Comparison of ENCODE assay signal across 17 cellular contexts in genomic region chr5:33330992-33331391, GRCh38.
A peak's percentile ranks its signal among the peaks of the same experiment; 100 is the strongest.
DNase-seq lines count a peak whose midpoint lies in the region; FAIRE-seq and TF ChIP-seq lines count a peak whose summit lies in the region.
"Had no signal": no experiment of that assay in that cellular context is flagged by ENCODE, and none has a peak within 500 bp of the region (broad histone marks: within the 10 kb centered on the region; RNA-seq: fewer than 3 reads in every experiment).

No MANE protein-coding gene starts in this region.

- no peaks in the 10 kb centered on the region for H3K9me1 ChIP-seq in endothelial cell of umbilical vein (replicated peaks; ENCODE audit: control insufficient read depth, extremely low read depth, insufficient read depth, low read length)

- peaks cover 21% of the 10 kb centered on the region; the same call in 1 of the 2 replicates for H3K9me3 ChIP-seq in OCI-LY7 (ENCODE audit: low read length)
- no peaks in the 10 kb centered on the region for H3K9me3 ChIP-seq in endothelial cell of umbilical vein (replicated peaks; ENCODE audit: control insufficient read depth, insufficient read depth, low read length)
- H3K9me3 ChIP-seq: BE2C had no signal

- peaks cover 77% of the 10 kb centered on the region for H3K4me1 ChIP-seq in OCI-LY7 (ENCODE audit: insufficient read depth, low read length, poor library complexity, severe bottlenecking)
- peaks cover 10% of the 10 kb centered on the region for H3K4me1 ChIP-seq in endothelial cell of umbilical vein (ENCODE audit: control insufficient read depth, extremely low read depth, insufficient read depth, low read length)
- peaks cover 39% of the 10 kb centered on the region for H3K4me1 ChIP-seq in rectal smooth muscle tissue (ENCODE audit: control insufficient read depth, insufficient read depth, low read length)
- H3K4me1 ChIP-seq: BE2C had no signal

- peak overlapping the region; percentile 54 for H3K4me2 ChIP-seq in OCI-LY7 (ENCODE audit: low read length)
- H3K4me2 ChIP-seq in endothelial cell of umbilical vein (ENCODE audit: insufficient read depth, low read length): no peak overlapping the region

- no peaks in the 10 kb centered on the region for H3K27me3 ChIP-seq in endothelial cell of umbilical vein (ENCODE audit: control insufficient read depth in 2 of 2, insufficient read depth in 2 of 2, low read length in 2 of 2)
- no peaks in the 10 kb centered on the region for H3K27me3 ChIP-seq in rectal smooth muscle tissue (ENCODE audit: control insufficient read depth, insufficient read depth, low read length)
- H3K27me3 ChIP-seq: BE2C had no signal

- H3K9ac ChIP-seq in endothelial cell of umbilical vein (replicated peaks; ENCODE audit: extremely low read depth, insufficient read depth, low read length) (no peak overlapping the region), rectal smooth muscle tissue (ENCODE audit: low read length) (no peak overlapping the region)

- H3K9me3 Mint-ChIP-seq in HFFc6: no peaks in the 10 kb centered on the region

- TF ChIP-seq CTCF in OCI-LY7 (conservative IDR thresholded peaks at IDR 0.05; ENCODE audit: low read length) (no peak), endothelial cell of umbilical vein (IDR thresholded peaks at IDR 0.05; ENCODE audit: extremely low read depth in 1 of 2, insufficient read depth in 1 of 2, low read depth in 1 of 2, low read length in 2 of 2) (no peak), HFFc6 (IDR thresholded peaks at IDR 0.05) (no peak)

- CTCF ChIA-PET in OCI-LY7 (lab: Charles Lee; ENCODE audit: unreplicated experiment) (no interaction called here), endothelial cell of umbilical vein (lab: Charles Lee) (interaction anchor here (1.0 kb wide), 1 partner anchor 31 kb away, joined by 3 read pairs; no protein-coding TSS in a partner anchor)

- DNase-seq in OCI-LY7 (ENCODE audit: low spot score) (no peak), endothelial cell of umbilical vein (ENCODE audit: low read depth, low spot score) (no peak), HFFc6 (no peak), NCI-H526 (lab: John Stamatoyannopoulos, UW) (no peak)
- no peak for DNase-seq in activated T-cell treated with anti-CD3 and anti-CD28 coated beads, Interleukin-2, amount 50 U/mL, for 1 hour
- no peak for DNase-seq in activated effector memory CD4-positive, alpha-beta T cell treated with anti-CD3 and anti-CD28 coated beads, Interleukin-2, amount 50 U/mL, for 16 hours
- DNase-seq: BE2C; CD4-positive, alpha-beta memory T cell; DND-41; GDM1; HCEC 1CT had no signal

- H3K27me3 Mint-ChIP-seq in HFFc6 (ENCODE audit: insufficient read depth): no peaks in the 10 kb centered on the region; the same call in 1 of the 2 replicates

- BruUV-seq in OCI-LY7 (replicated peaks; lab: Mats Ljungman, UMichigan) (no TSS peak), endothelial cell of umbilical vein (replicated peaks; lab: Mats Ljungman, UMichigan) (no TSS peak)

- intact Hi-C loops in OCI-LY7 (cut with micrococcal nuclease; ENCODE audit: unreplicated experiment) (no loop called here), endothelial cell of umbilical vein (cut with micrococcal nuclease) (no loop called here)

- no peaks in the 10 kb centered on the region for H3K36me3 Mint-ChIP-seq in HFFc6 (ENCODE audit: low read depth)
- H3K36me3 Mint-ChIP-seq: CD4-positive, alpha-beta memory T cell had no signal

- TF ChIP-seq POLR2A in endothelial cell of umbilical vein (IDR thresholded peaks at IDR 0.05; ENCODE audit: low read depth, low read length): no peak

- H3K4me3 Mint-ChIP-seq in HFFc6: no peak overlapping the region
- H3K4me3 Mint-ChIP-seq: CD4-positive, alpha-beta memory T cell had no signal

- H3K27ac ChIP-seq in OCI-LY7 (ENCODE audit: low read depth, low read length, poor library complexity, severe bottlenecking) (peak overlapping the region; percentile 100), endothelial cell of umbilical vein (ENCODE audit: insufficient read depth, low read depth, low read length) (no peak overlapping the region), rectal smooth muscle tissue (ENCODE audit: low read depth, low read length) (peak overlapping the region; percentile 39)
- H3K27ac ChIP-seq: C4-2B, HL-60 had no signal

- H3K79me2 ChIP-seq in OCI-LY7 (ENCODE audit: insufficient read depth, low read depth, low read length): no peaks in the 10 kb centered on the region
- H3K79me2 ChIP-seq in endothelial cell of umbilical vein (ENCODE audit: control insufficient read depth, insufficient read depth, low read length): no peaks in the 10 kb centered on the region

- H3K27ac Mint-ChIP-seq in HFFc6: no peak overlapping the region
- H3K27ac Mint-ChIP-seq: CD4-positive, alpha-beta memory T cell had no signal

- no peak overlapping the region for H3K4me3 ChIP-seq in OCI-LY7 (ENCODE audit: low read depth, low read length, poor library complexity, severe bottlenecking)
- no peak overlapping the region for H3K4me3 ChIP-seq in endothelial cell of umbilical vein (replicated peaks in 1 of 3; ENCODE audit: insufficient read depth in 1 of 3, low read depth in 1 of 3, low read length in 3 of 3)
- H3K4me3 ChIP-seq in rectal smooth muscle tissue (ENCODE audit: low read length): no peak overlapping the region

- H2AFZ ChIP-seq in OCI-LY7 (ENCODE audit: low read length): peak overlapping the region; percentile 62; the same call in 1 of the 2 replicates
- no peak overlapping the region for H2AFZ ChIP-seq in endothelial cell of umbilical vein (ENCODE audit: low read depth, low read length)

- H3K36me3 ChIP-seq in OCI-LY7 (ENCODE audit: insufficient read depth, low read length) (peaks cover 20% of the 10 kb centered on the region), endothelial cell of umbilical vein (ENCODE audit: control insufficient read depth in 2 of 2, extremely low read depth in 1 of 2, insufficient read depth in 2 of 2, low read length in 2 of 2) (no peaks in the 10 kb centered on the region), rectal smooth muscle tissue (ENCODE audit: control insufficient read depth, insufficient read depth, low read length) (no peaks in the 10 kb centered on the region)
- H3K36me3 ChIP-seq: BE2C had no signal

- H4K20me1 ChIP-seq in OCI-LY7 (ENCODE audit: insufficient read depth, low read length) (no peaks in the 10 kb centered on the region), endothelial cell of umbilical vein (replicated peaks; ENCODE audit: control insufficient read depth, extremely low read depth, insufficient read depth, low read length) (no peaks in the 10 kb centered on the region)

- H3K4me1 Mint-ChIP-seq in HFFc6 (ENCODE audit: low read depth): peaks cover 12% of the 10 kb centered on the region
- H3K4me1 Mint-ChIP-seq: CD4-positive, alpha-beta memory T cell had no signal

- POLR2A ChIA-PET in OCI-LY7 (lab: Charles Lee): interaction anchor here (0.7 to 0.8 kb wide), 2 partner anchors 9 to 17 kb away, joined by 3 read pairs; no protein-coding TSS in a partner anchor
- POLR2A ChIA-PET in endothelial cell of umbilical vein (lab: Charles Lee): no interaction called here

- no peaks in the 10 kb centered on the region for H3K9me2 ChIP-seq in OCI-LY7 (ENCODE audit: insufficient read depth, low read length)

- FAIRE-seq in endothelial cell of umbilical vein (lab: Jason Lieb, UNC): peak; percentile 59
- FAIRE-seq: A204.1, GM12892, H1 had no signal

- dilution Hi-C loops in endothelial cell of umbilical vein (cut with MboI; ENCODE audit: extremely low pct_ligation_motif_present, low sequenced_read_pairs): no loop called here

TF ChIP-seq in endothelial cell of umbilical vein, 7 proteins besides CTCF, POLR2A, EP300 and RAD21:
- TF ChIP-seq FOS (IDR thresholded peaks at IDR 0.05; ENCODE audit: borderline replicate concordance, insufficient read depth, low read length): no peak
- TF ChIP-seq MYC (IDR thresholded peaks at IDR 0.05; ENCODE audit: low read depth, low read length): no peak
- TF ChIP-seq JUN (IDR thresholded peaks at IDR 0.05; ENCODE audit: borderline replicate concordance, insufficient read depth, insufficient read length, low read depth): no peak
- TF ChIP-seq EZH2 (IDR thresholded peaks at IDR 0.05; ENCODE audit: borderline replicate concordance, low read depth, low read length, severe bottlenecking): no peak
